ENCODE assay signal across 26 cellular contexts in the genomic region with DNA sequence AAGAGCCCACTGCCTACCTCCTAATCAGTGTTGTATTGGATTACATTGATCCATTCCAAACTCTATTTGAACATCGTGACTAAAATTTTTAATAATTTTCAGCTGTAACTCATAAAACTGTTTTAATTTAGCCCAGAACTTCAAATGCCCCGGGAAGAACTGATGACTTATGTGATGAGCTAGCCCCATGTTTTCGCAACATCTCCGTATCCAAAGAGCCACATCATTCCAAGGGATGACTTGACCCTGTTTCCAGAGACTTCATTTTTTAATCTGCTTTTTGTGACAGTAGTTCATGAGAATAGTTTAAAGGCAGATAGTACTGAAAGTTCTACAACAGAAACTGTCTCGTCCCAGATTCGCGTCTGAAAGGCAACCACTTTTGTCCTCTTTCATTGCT.
A peak's percentile ranks its signal among the peaks of the same experiment; 100 is the strongest.
DNase-seq lines count a peak whose midpoint lies in the region; ATAC-seq, FAIRE-seq and TF ChIP-seq lines count a peak whose summit lies in the region.
"Had no signal": no experiment of that assay in that cellular context is flagged by ENCODE, and none has a peak within 500 bp of the region (broad histone marks: within the 10 kb centered on the region; RNA-seq: fewer than 3 reads in every experiment).

No MANE protein-coding gene starts in this region.

- no peaks in the 10 kb centered on the region for H3K36me3 ChIP-seq in adipocyte (ENCODE audit: control insufficient read depth, insufficient read depth, low read length, severe bottlenecking)
- H3K36me3 ChIP-seq: pancreas, WERI-Rb-1 had no signal

- TF ChIP-seq CTCF in foreskin fibroblast (IDR thresholded peaks at IDR 0.05; ENCODE audit: low read depth, low read length): no peak

- no peak for TF ChIP-seq POLR2A in GM12891 (IDR thresholded peaks at IDR 0.05; ENCODE audit: low read depth, low read length)

- no peak for FAIRE-seq in GM12891 (lab: Jason Lieb, UNC)
- FAIRE-seq: GM18507, HTR-8/SVneo had no signal

- H3K9me3 ChIP-seq in adipocyte (ENCODE audit: control insufficient read depth, low read length): peaks cover 3% of the 10 kb centered on the region
- H3K9me3 ChIP-seq: pancreas, testis had no signal

- H3K9ac ChIP-seq in adipocyte (ENCODE audit: low read length): peak overlapping the region; percentile 37

- peak; percentile 82 for DNase-seq in GM03348 (ENCODE audit: low spot score)
- peak; percentile 64 for DNase-seq in adipocyte (ENCODE audit: low read depth)
- peak; percentile 76 to 90 for DNase-seq in foreskin fibroblast
- DNase-seq in SHP77 treated with DMSO at 0.1 percent for 48 hours (lab: John Stamatoyannopoulos, UW): no peak
- DNase-seq in NCI-H1694 treated with DMSO at 0.1 percent for 48 hours (lab: John Stamatoyannopoulos, UW): no peak
- DNase-seq in GM12891 (ENCODE audit: insufficient read length, low spot score): no peak
- DNase-seq: activated CD4-positive, alpha-beta T cell treated with anti-CD3 and anti-CD28 coated beads, Interleukin-2, amount 10 ng/mL, durations not matched to agents 24 days and 14 days; activated naive CD8-positive, alpha-beta T cell treated with anti-CD3 and anti-CD28 coated beads, Interleukin-2, amount 50 U/mL, for 24 hours; activated T-cell treated with anti-CD3 and anti-CD28 coated beads, Interleukin-2, amount 50 U/mL, for 48 hours; CD8-positive, alpha-beta memory T cell; cerebellar nuclear complex; dorsolateral prefrontal cortex; foreskin melanocyte; hippocampal formation; KBM-7; left colon; NCI-H1436; NCI-H446 treated with DMSO at 0.1 percent for 48 hours; OCI-M1; pancreas; stimulated activated naive B cell treated with anti-CD40 and anti-IgM and Interleukin-4, amounts not matched to agents 10 μg/mL and 1 μg/mL and 100 μg/mL, for 72 hours; testis; WERI-Rb-1 had no signal

- no peak for ATAC-seq in GM21381 (IDR thresholded peaks at IDR 0.05; ENCODE audit: unreplicated experiment)
- ATAC-seq: activated naive CD8-positive, alpha-beta T cell treated with anti-CD3 and anti-CD28 coated beads, Interleukin-2, amount 50 U/mL, for 24 hours; left colon; stimulated activated naive B cell treated with anti-CD40 and anti-IgM and Interleukin-4, amounts not matched to agents 10 μg/mL and 1 μg/mL and 100 μg/mL, for 72 hours had no signal

- H3K4me1 ChIP-seq in adipocyte (ENCODE audit: control insufficient read depth, insufficient read depth, low read length): peaks cover 33% of the 10 kb centered on the region
- H3K4me1 ChIP-seq: pancreas, testis had no signal

- H3K27me3 ChIP-seq in adipocyte (replicated peaks; ENCODE audit: control insufficient read depth, insufficient read depth, low read length): no peaks in the 10 kb centered on the region
- H3K27me3 ChIP-seq: dorsolateral prefrontal cortex, pancreas, testis had no signal

- peak overlapping the region; percentile 38 for H3K4me3 ChIP-seq in adipocyte (ENCODE audit: low read length)
- H3K4me3 ChIP-seq in foreskin fibroblast (ENCODE audit: low read depth in 1 of 2, low read length in 2 of 2): peak overlapping the region in 1 of 2 donors; percentile 25
- H3K4me3 ChIP-seq: dorsolateral prefrontal cortex, pancreas, testis had no signal

TF ChIP-seq in GM12891, 5 proteins besides CTCF, POLR2A, EP300 and RAD21:
- TF ChIP-seq POU2F2 (IDR thresholded peaks at IDR 0.05; ENCODE audit: low read depth, low read length) (no peak), POLR2AphosphoS5 (IDR thresholded peaks at IDR 0.05; ENCODE audit: low read depth, low read length) (no peak), TAF1 (IDR thresholded peaks at IDR 0.05; ENCODE audit: low read depth, low read length) (no peak), SPI1 (IDR thresholded peaks at IDR 0.05; ENCODE audit: low read depth, low read length) (no peak), PAX5 (IDR thresholded peaks at IDR 0.05; ENCODE audit: insufficient read depth, low read length, severe bottlenecking) (no peak)

Comparison
In these comparisons a context has a peak if more than half of its experiments do, and no peak if none do; other contexts are left out.
1. DNase-seq: peak in GM03348 (single experiment), adipocyte (single experiment) and foreskin fibroblast (2 of 2); none in SHP77 treated with DMSO at 0.1 percent for 48 hours (single experiment), NCI-H1694 treated with DMSO at 0.1 percent for 48 hours (single experiment) and GM12891 (single experiment).